ENCODE assay signal across 17 cellular contexts in genomic region chr5:107874810-107875209, GRCh38.
DNase-seq lines count a peak whose midpoint lies in the region; ATAC-seq and TF ChIP-seq lines count a peak whose summit lies in the region.
"Had no signal": no experiment of that assay in that cellular context is flagged by ENCODE, and none has a peak within 500 bp of the region (broad histone marks: within the 10 kb centered on the region; RNA-seq: fewer than 3 reads in every experiment).

No MANE protein-coding gene starts in this region.

- no peak overlapping the region for H3K27ac ChIP-seq in HEK293 (ENCODE audit: extremely low read depth, low read depth, low read length)
- peak overlapping the region; percentile 69; the same call in 1 of the 2 replicates for H3K27ac ChIP-seq in VCaP
- no peak overlapping the region for H3K27ac ChIP-seq in spleen
- H3K27ac ChIP-seq: C4-2B had no signal

- H3K9me3 Mint-ChIP-seq in CD14-positive monocyte: peaks cover 0 to 1% (median 0%) of the 10 kb centered on the region in 7 donors
- H3K9me3 Mint-ChIP-seq: activated CD4-positive, alpha-beta memory T cell treated with anti-CD3 and anti-CD28 coated beads for 36 hours; stimulated activated naive CD8-positive, alpha-beta T cell treated with anti-CD3 and anti-CD28 coated beads, Interleukin-15, Interleukin-2, amounts not matched to agents 100 ng/mL and 50 ng/mL, for 24 hours had no signal

- H3K4me1 Mint-ChIP-seq in CD14-positive monocyte: no peaks in the 10 kb centered on the region

- no peak for TF ChIP-seq POLR2A in spleen (IDR thresholded peaks at IDR 0.05)

- H3K9me3 ChIP-seq in HEK293 (ENCODE audit: control insufficient read depth, insufficient read depth, low read depth, low read length) (no peaks in the 10 kb centered on the region), spleen (no peaks in the 10 kb centered on the region)

- H3K36me3 Mint-ChIP-seq in CD14-positive monocyte: peaks cover 3 to 6% of the 10 kb centered on the region in 2 donors

- POLR2A ChIA-PET in HEK293 (lab: Yijun Ruan, JAX): no interaction called here

- CTCF ChIA-PET in HEK293 (lab: Yijun Ruan, JAX): interaction anchor here (0.6 kb wide), 1 partner anchor 1824 kb away, joined by 6 read pairs; no protein-coding TSS in a partner anchor

- intact Hi-C loops in CD14-positive monocyte (cut with micrococcal nuclease): no loop called here
- intact Hi-C loops in spleen (cut with DNase I; ENCODE audit: low total_unique reads): no loop called here

- ATAC-seq in HG03097 (IDR thresholded peaks at IDR 0.05; ENCODE audit: low FRiP score, unreplicated experiment): no peak
- ATAC-seq in HG03520 (IDR thresholded peaks at IDR 0.05; ENCODE audit: unreplicated experiment): no peak
- ATAC-seq: naive thymus-derived CD4-positive, alpha-beta T cell; Panc1 had no signal

- no peak overlapping the region for H3K27ac Mint-ChIP-seq in CD14-positive monocyte
- H3K27ac Mint-ChIP-seq: activated CD4-positive, alpha-beta memory T cell treated with anti-CD3 and anti-CD28 coated beads for 36 hours; stimulated activated naive CD8-positive, alpha-beta T cell treated with anti-CD3 and anti-CD28 coated beads, Interleukin-15, Interleukin-2, amounts not matched to agents 100 ng/mL and 50 ng/mL, for 24 hours had no signal

- H3K4me1 ChIP-seq in HEK293 (ENCODE audit: control insufficient read depth, insufficient read depth, low read length): peaks cover 8% of the 10 kb centered on the region
- H3K4me1 ChIP-seq in spleen: no peaks in the 10 kb centered on the region

- H3K27me3 ChIP-seq in kidney epithelial cell (ENCODE audit: control insufficient read depth, insufficient read depth, low read length) (no peaks in the 10 kb centered on the region), spleen (replicated peaks in 1 of 7) (no peaks in the 10 kb centered on the region)

- peaks cover 0 to 2% (median 1%) of the 10 kb centered on the region in 3 donors for H3K27me3 Mint-ChIP-seq in CD14-positive monocyte (ENCODE audit: low read depth in 3 of 3)
- H3K27me3 Mint-ChIP-seq: activated CD4-positive, alpha-beta memory T cell treated with anti-CD3 and anti-CD28 coated beads for 36 hours; naive thymus-derived CD4-positive, alpha-beta T cell; stimulated activated naive CD8-positive, alpha-beta T cell treated with anti-CD3 and anti-CD28 coated beads, Interleukin-15, Interleukin-2, amounts not matched to agents 100 ng/mL and 50 ng/mL, for 24 hours had no signal

- H3K36me3 ChIP-seq in HEK293 (ENCODE audit: control insufficient read depth in 2 of 2, insufficient read depth in 1 of 2, low read length in 2 of 2): no peaks in the 10 kb centered on the region
- no peaks in the 10 kb centered on the region for H3K36me3 ChIP-seq in kidney epithelial cell (ENCODE audit: control insufficient read depth, insufficient read depth, low read length)
- peaks cover 0 to 16% (median 1%) of the 10 kb centered on the region in 6 donors for H3K36me3 ChIP-seq in spleen

- H3K4me3 ChIP-seq in HEK293 (ENCODE audit: low read depth, low read length): no peak overlapping the region
- no peak overlapping the region for H3K4me3 ChIP-seq in kidney epithelial cell (ENCODE audit: low read depth, low read length)
- no peak overlapping the region for H3K4me3 ChIP-seq in spleen
- H3K4me3 ChIP-seq: lung had no signal

- DNase-seq in EH (ENCODE audit: low read depth): peak; percentile 32
- peak; percentile 38 for DNase-seq in kidney epithelial cell (ENCODE audit: low read depth)
- DNase-seq in CD14-positive monocyte (ENCODE audit: low spot score): no peak
- DNase-seq in spleen: no peak
- DNase-seq: activated CD4-positive, alpha-beta memory T cell treated with anti-CD3 and anti-CD28 coated beads for 36 hours; GOT3; naive thymus-derived CD4-positive, alpha-beta T cell; NCI-H82; SW 1271 had no signal

- no peak overlapping the region for H3K4me3 Mint-ChIP-seq in CD14-positive monocyte
- H3K4me3 Mint-ChIP-seq: activated CD4-positive, alpha-beta memory T cell treated with anti-CD3 and anti-CD28 coated beads for 36 hours; naive thymus-derived CD4-positive, alpha-beta T cell; stimulated activated naive CD8-positive, alpha-beta T cell treated with anti-CD3 and anti-CD28 coated beads, Interleukin-15, Interleukin-2, amounts not matched to agents 100 ng/mL and 50 ng/mL, for 24 hours had no signal

- TF ChIP-seq CTCF in HEK293 (tag by site-specific recombination; IDR thresholded peaks at IDR 0.05): no peak
- TF ChIP-seq CTCF in VCaP (conservative IDR thresholded peaks at IDR 0.05): no peak
- no peak for TF ChIP-seq CTCF in kidney epithelial cell (IDR thresholded peaks at IDR 0.05; ENCODE audit: insufficient read depth, low read length, poor library complexity, severe bottlenecking)
- no peak for TF ChIP-seq CTCF in CD14-positive monocyte (IDR thresholded peaks at IDR 0.05)
- TF ChIP-seq CTCF in spleen (IDR thresholded peaks at IDR 0.05 in 8 of 11, conservative IDR thresholded peaks at IDR 0.05 in 3 of 11): no peak

TF ChIP-seq in HEK293, 187 proteins besides CTCF, POLR2A, EP300 and RAD21:
- TF ChIP-seq ZEB2 (tag by site-specific recombination; IDR thresholded peaks at IDR 0.05): no peak
- TF ChIP-seq, protein P1, sequence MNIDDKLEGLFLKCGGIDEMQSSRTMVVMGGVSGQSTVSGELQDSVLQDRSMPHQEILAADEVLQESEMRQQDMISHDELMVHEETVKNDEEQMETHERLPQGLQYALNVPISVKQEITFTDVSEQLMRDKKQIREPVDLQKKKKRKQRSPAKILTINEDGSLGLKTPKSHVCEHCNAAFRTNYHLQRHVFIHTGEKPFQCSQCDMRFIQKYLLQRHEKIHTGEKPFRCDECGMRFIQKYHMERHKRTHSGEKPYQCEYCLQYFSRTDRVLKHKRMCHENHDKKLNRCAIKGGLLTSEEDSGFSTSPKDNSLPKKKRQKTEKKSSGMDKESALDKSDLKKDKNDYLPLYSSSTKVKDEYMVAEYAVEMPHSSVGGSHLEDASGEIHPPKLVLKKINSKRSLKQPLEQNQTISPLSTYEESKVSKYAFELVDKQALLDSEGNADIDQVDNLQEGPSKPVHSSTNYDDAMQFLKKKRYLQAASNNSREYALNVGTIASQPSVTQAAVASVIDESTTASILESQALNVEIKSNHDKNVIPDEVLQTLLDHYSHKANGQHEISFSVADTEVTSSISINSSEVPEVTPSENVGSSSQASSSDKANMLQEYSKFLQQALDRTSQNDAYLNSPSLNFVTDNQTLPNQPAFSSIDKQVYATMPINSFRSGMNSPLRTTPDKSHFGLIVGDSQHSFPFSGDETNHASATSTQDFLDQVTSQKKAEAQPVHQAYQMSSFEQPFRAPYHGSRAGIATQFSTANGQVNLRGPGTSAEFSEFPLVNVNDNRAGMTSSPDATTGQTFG (tag by site-specific recombination; IDR thresholded peaks at IDR 0.05; ENCODE audit: borderline replicate concordance): no peak
- TF ChIP-seq, protein P2, sequence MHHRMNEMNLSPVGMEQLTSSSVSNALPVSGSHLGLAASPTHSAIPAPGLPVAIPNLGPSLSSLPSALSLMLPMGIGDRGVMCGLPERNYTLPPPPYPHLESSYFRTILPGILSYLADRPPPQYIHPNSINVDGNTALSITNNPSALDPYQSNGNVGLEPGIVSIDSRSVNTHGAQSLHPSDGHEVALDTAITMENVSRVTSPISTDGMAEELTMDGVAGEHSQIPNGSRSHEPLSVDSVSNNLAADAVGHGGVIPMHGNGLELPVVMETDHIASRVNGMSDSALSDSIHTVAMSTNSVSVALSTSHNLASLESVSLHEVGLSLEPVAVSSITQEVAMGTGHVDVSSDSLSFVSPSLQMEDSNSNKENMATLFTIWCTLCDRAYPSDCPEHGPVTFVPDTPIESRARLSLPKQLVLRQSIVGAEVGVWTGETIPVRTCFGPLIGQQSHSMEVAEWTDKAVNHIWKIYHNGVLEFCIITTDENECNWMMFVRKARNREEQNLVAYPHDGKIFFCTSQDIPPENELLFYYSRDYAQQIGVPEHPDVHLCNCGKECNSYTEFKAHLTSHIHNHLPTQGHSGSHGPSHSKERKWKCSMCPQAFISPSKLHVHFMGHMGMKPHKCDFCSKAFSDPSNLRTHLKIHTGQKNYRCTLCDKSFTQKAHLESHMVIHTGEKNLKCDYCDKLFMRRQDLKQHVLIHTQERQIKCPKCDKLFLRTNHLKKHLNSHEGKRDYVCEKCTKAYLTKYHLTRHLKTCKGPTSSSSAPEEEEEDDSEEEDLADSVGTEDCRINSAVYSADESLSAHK (tag by site-specific recombination; IDR thresholded peaks at IDR 0.05): 0 out of 2 replicates have a peak, but pooled peaks have one; percentile 30

Comparison
In these comparisons a context has a peak if more than half of its experiments do, and no peak if none do; other contexts are left out.
1. DNase-seq: peak in EH (single experiment) and kidney epithelial cell (single experiment); none in CD14-positive monocyte (single experiment) and spleen (single experiment).